11 cellular contexts compared by ENCODE assay signal in genomic region chr12:119803391-119803791, GRCh38.
A peak's percentile ranks its signal among the peaks of the same experiment; 100 is the strongest.
DNase-seq lines count a peak whose midpoint lies in the region; ATAC-seq, FAIRE-seq and TF ChIP-seq lines count a peak whose summit lies in the region.
"Had no signal": no experiment of that assay in that cellular context is flagged by ENCODE, and none has a peak within 500 bp of the region (broad histone marks: within the 10 kb centered on the region; RNA-seq: fewer than 3 reads in every experiment).

No MANE protein-coding gene starts in this region.

- no peak overlapping the region for H3K23ac ChIP-seq in neuronal stem cell (ENCODE audit: low read depth, low read length, poor library complexity)

- H3K4ac ChIP-seq in neuronal stem cell (ENCODE audit: low read length), result no peak overlapping the region

- H3K4me3 ChIP-seq in HepG2 (replicated peaks in 1 of 3; ENCODE audit: insufficient read depth in 1 of 3, low read depth in 2 of 3, low read length in 3 of 3), result no peak overlapping the region
- no peak overlapping the region for H3K4me3 ChIP-seq in right lobe of liver
- H3K4me3 ChIP-seq in neuronal stem cell (ENCODE audit: low read length in 2 of 2), result no peak overlapping the region
- H3K4me3 ChIP-seq: A549, body of pancreas had no signal

- H3K79me2 ChIP-seq in HepG2 (ENCODE audit: insufficient read depth, low read length), result no peaks in the 10 kb centered on the region

- DNase-seq in HepG2 (ENCODE audit: low spot score) (no peak), right lobe of liver (no peak), head of caudate nucleus (peak; percentile 40 to 89 (median 69)), neuronal stem cell (ENCODE audit: low spot score) (peak; percentile 38), dermis blood vessel endothelial cell (no peak)
- no peak for DNase-seq in activated naive CD4-positive, alpha-beta T cell (lab: John Stamatoyannopoulos, UW)
- DNase-seq in effector CD4-positive, alpha-beta T cell, result no peak
- DNase-seq: NCI-H1092 had no signal

- H3K14ac ChIP-seq in neuronal stem cell (ENCODE audit: low read length), result no peak overlapping the region

- H4K91ac ChIP-seq in neuronal stem cell (ENCODE audit: low read depth, low read length, poor library complexity), result no peak overlapping the region

- peaks cover 0 to 13% of the 10 kb centered on the region in 2 experiments; a peak in 1 of 5 replicates for H3K36me3 ChIP-seq in HepG2 (replicated peaks in 1 of 2; ENCODE audit: control insufficient read depth in 1 of 2, insufficient read depth in 2 of 2, low read length in 2 of 2)
- H3K36me3 ChIP-seq in right lobe of liver, result no peaks in the 10 kb centered on the region
- peaks cover 6 to 67% of the 10 kb centered on the region in 2 donors for H3K36me3 ChIP-seq in neuronal stem cell (replicated peaks in 1 of 2; ENCODE audit: control insufficient read depth in 2 of 2, insufficient read depth in 2 of 2, low read length in 2 of 2)

- H3K4me2 ChIP-seq in HepG2 (ENCODE audit: low read depth, low read length) (no peak overlapping the region), neuronal stem cell (ENCODE audit: insufficient read depth, low read length, poor library complexity, severe bottlenecking) (peak overlapping the region; percentile 70)

- H3K4me1 ChIP-seq in HepG2 (ENCODE audit: insufficient read depth, low read length) (peaks cover 8% of the 10 kb centered on the region; the same call in 1 of the 2 replicates), right lobe of liver (no peaks in the 10 kb centered on the region), neuronal stem cell (ENCODE audit: control insufficient read depth in 2 of 2, insufficient read depth in 1 of 2, low read depth in 1 of 2, low read length in 2 of 2) (peaks cover 0 to 8% of the 10 kb centered on the region in 2 donors)

- no peaks in the 10 kb centered on the region for H3K27me3 ChIP-seq in HepG2 (ENCODE audit: control insufficient read depth in 1 of 2, insufficient read depth in 2 of 2, low read length in 2 of 2)
- no peaks in the 10 kb centered on the region for H3K27me3 ChIP-seq in right lobe of liver
- H3K27me3 ChIP-seq in neuronal stem cell (ENCODE audit: control insufficient read depth in 3 of 3, insufficient read depth in 3 of 3, low read depth in 1 of 3, low read length in 3 of 3), result no peaks in the 10 kb centered on the region
- H3K27me3 ChIP-seq: body of pancreas had no signal

- H4K20me1 ChIP-seq in HepG2 (ENCODE audit: insufficient read depth, low read length), result no peaks in the 10 kb centered on the region

- in situ Hi-C loops in HepG2 (cut with HindIII; ENCODE audit: extremely low pct_ligation_motif_present, low pct_unique_long_range_greater_than_20kb), result no loop called here

- TF ChIP-seq CTCF in HepG2 (CRISPR knock-in tag; IDR thresholded peaks at IDR 0.05) (no peak), right lobe of liver (IDR thresholded peaks at IDR 0.05) (no peak)

- peaks cover 2% of the 10 kb centered on the region for H3K79me1 ChIP-seq in neuronal stem cell (ENCODE audit: low read depth, low read length)

- no peak overlapping the region for H2AFZ ChIP-seq in HepG2 (ENCODE audit: low read length)
- H2AFZ ChIP-seq in neuronal stem cell (ENCODE audit: low read length), result no peak overlapping the region

- no peak for FAIRE-seq in HepG2 (lab: Jason Lieb, UNC)
- FAIRE-seq: A549 had no signal

- TF ChIP-seq EP300 in HepG2 (IDR thresholded peaks at IDR 0.05; ENCODE audit: low read depth in 2 of 2, low read length in 2 of 2) (no peak), HepG2 (CRISPR knock-in tag; IDR thresholded peaks at IDR 0.05; ENCODE audit: borderline replicate concordance) (no peak)

- H2BK5ac ChIP-seq in neuronal stem cell (ENCODE audit: low read length), result no peak overlapping the region

- no peak overlapping the region for H3K27ac ChIP-seq in HepG2 (ENCODE audit: extremely low read length, insufficient read depth, low read length)
- H3K27ac ChIP-seq in right lobe of liver, result no peak overlapping the region
- no peak overlapping the region for H3K27ac ChIP-seq in neuronal stem cell (replicated peaks; ENCODE audit: low read length)
- H3K27ac ChIP-seq: body of pancreas had no signal

- no peak overlapping the region for H2BK15ac ChIP-seq in neuronal stem cell (ENCODE audit: low read length)

- H2BK120ac ChIP-seq in neuronal stem cell (ENCODE audit: low read depth, low read length), result no peak overlapping the region

- no peak for TF ChIP-seq RAD21 in HepG2 (CRISPR knock-in tag; IDR thresholded peaks at IDR 0.05)

- no peak overlapping the region for H4K8ac ChIP-seq in neuronal stem cell (ENCODE audit: low read depth, low read length)

- H3K9me3 ChIP-seq in HepG2 (ENCODE audit: low read length), result peaks cover 5% of the 10 kb centered on the region; the same call in 1 of the 2 replicates
- H3K9me3 ChIP-seq in right lobe of liver, result no peaks in the 10 kb centered on the region
- peaks cover 3 to 15% of the 10 kb centered on the region in 2 donors for H3K9me3 ChIP-seq in neuronal stem cell (replicated peaks in 1 of 2; ENCODE audit: control insufficient read depth in 2 of 2, insufficient read depth in 1 of 2, low read depth in 1 of 2, low read length in 2 of 2)
- H3K9me3 ChIP-seq: A549 had no signal

- no TSS peak for BruUV-seq in HepG2 (replicated peaks; lab: Mats Ljungman, UMichigan)

- CTCF ChIA-PET in HepG2 (lab: Yijun Ruan, JAX; ENCODE audit: low intra/inter-chr PET ratio, low total read pairs), result no interaction called here

- no peak overlapping the region for H3K9ac ChIP-seq in HepG2 (ENCODE audit: insufficient read depth, low read depth, low read length)
- no peak overlapping the region for H3K9ac ChIP-seq in neuronal stem cell (ENCODE audit: low read depth, low read length, poor library complexity)

- TF ChIP-seq POLR2A in HepG2 (IDR thresholded peaks at IDR 0.05; ENCODE audit: insufficient read depth in 1 of 2, low read depth in 2 of 2, low read length in 2 of 2), result no peak
- TF ChIP-seq POLR2A in right lobe of liver (IDR thresholded peaks at IDR 0.05), result no peak

- POLR2A ChIA-PET in HepG2 (lab: Yijun Ruan, JAX), result no interaction called here

- intact Hi-C loops in HepG2 (cut with micrococcal nuclease; ENCODE audit: unreplicated experiment) (no loop called here), right lobe of liver (cut with DNase I) (no loop called here), head of caudate nucleus (cut with DNase I) (no loop called here)

- no peak for ATAC-seq in HepG2
- no peak for ATAC-seq in right lobe of liver
- no peak for ATAC-seq in HG03025 (IDR thresholded peaks at IDR 0.05; ENCODE audit: low FRiP score, unreplicated experiment)
- ATAC-seq: body of pancreas had no signal

- H3K18ac ChIP-seq in neuronal stem cell (ENCODE audit: low read length), result no peak overlapping the region

- 98% methylated on average over 15 of the region's 16 CpGs for WGBS in HepG2 (ENCODE audit: low lambda C conversion rate)
- WGBS in right lobe of liver (ENCODE audit: insufficient coverage, low coverage, low lambda C conversion rate, missing lambda C conversion rate), result 55% methylated on average over 10 of the region's 16 CpGs
- no CpG with 5 or more reads among the region's 16 CpGs for WGBS in neuronal stem cell (ENCODE audit: extremely low coverage in 2 of 2, insufficient read length in 2 of 2, insufficient replicate concordance in 1 of 2), 2 donors

- no peak overlapping the region for H2BK12ac ChIP-seq in neuronal stem cell (ENCODE audit: low read length)

- no peak overlapping the region for H2AK5ac ChIP-seq in neuronal stem cell (ENCODE audit: low read depth, low read length)

TF ChIP-seq in HepG2, 621 proteins besides CTCF, POLR2A, EP300 and RAD21:
- TF ChIP-seq ZNF652 (CRISPR knock-in tag; IDR thresholded peaks at IDR 0.05; ENCODE audit: borderline replicate concordance, low read depth) (0 out of 2 replicates have a peak, but pooled peaks have one; percentile 33), CEBPZ (IDR thresholded peaks at IDR 0.05; ENCODE audit: low read length) (no peak)

Comparison
In these comparisons a context has a peak if more than half of its experiments do, and no peak if none do; other contexts are left out.
1. DNase-seq: peak in head of caudate nucleus (42 of 42) and neuronal stem cell (single experiment); none in HepG2 (single experiment), right lobe of liver (0 of 3), activated naive CD4-positive, alpha-beta T cell (0 of 4), dermis blood vessel endothelial cell (single experiment) and effector CD4-positive, alpha-beta T cell (single experiment).